Comparison of ENCODE assay signal across 28 cellular contexts in the genomic region with DNA sequence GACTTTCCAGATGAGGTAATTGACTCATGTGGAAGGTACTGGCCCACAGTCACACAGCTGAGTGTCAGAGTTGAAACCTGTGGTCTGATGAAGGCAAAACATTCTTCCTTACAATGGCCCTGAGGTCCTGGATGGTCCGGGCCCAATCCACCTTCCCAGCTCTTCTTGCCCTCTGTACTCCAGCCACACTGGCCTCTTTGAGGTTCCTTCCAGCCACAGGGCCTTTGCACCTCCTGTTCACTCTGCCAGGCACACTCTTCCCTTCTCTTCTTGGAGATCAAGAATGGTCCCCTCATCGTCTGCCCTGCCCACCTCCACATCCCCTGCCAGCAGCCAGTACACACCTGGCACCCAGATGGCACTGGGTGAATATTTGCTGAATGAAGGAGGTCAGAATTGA.
"Had no signal": no experiment of that assay in that cellular context is flagged by ENCODE, and none has a peak within 500 bp of the region (broad histone marks: within the 10 kb centered on the region; RNA-seq: fewer than 3 reads in every experiment).

No MANE protein-coding gene starts in this region.

- FAIRE-seq: endometrium, islet of Langerhans, keratinocyte had no signal

- DNase-seq: colonic mucosa; cortex of kidney; effector CD8-positive, alpha-beta T cell; effector memory CD8-positive, alpha-beta T cell; endodermal cell; erythroblast; esophagus squamous epithelium; foreskin fibroblast; foreskin melanocyte; gastrocnemius medialis; glutamatergic neuron; head of caudate nucleus; heart right ventricle; hippocampal formation; kidney glomerular epithelial cell; left cardiac atrium; left lung; left ventricle myocardium superior; lower lobe of right lung; mesenchymal stem cell; mucosa of descending colon had no signal

- H3K4me3 ChIP-seq: colonic mucosa, esophagus squamous epithelium, gastrocnemius medialis, heart right ventricle, left lung, lower lobe of right lung, mucosa of descending colon had no signal

- H3K4me1 ChIP-seq: colonic mucosa had no signal

- ATAC-seq: effector memory CD8-positive, alpha-beta T cell; esophagus mucosa; gastrocnemius medialis; heart right ventricle; left cardiac atrium; left lung; left ventricle myocardium superior; lower lobe of right lung; mucosa of descending colon had no signal

- H3K4me1 Mint-ChIP-seq: endodermal cell, mesothelial cell of epicardium had no signal

- H3K27ac ChIP-seq: colonic mucosa, epithelial cell of prostate, esophagus squamous epithelium, gastrocnemius medialis, heart right ventricle, left lung, lower lobe of right lung had no signal

- H3K9me3 Mint-ChIP-seq: dendritic cell treated with granulocyte-macrophage colony-stimulating factor and Interleukin-4, amounts not matched to agents 40 ng/mL and 50 ng/mL, for 4 days; effector memory CD8-positive, alpha-beta T cell; mesothelial cell of epicardium had no signal

- H3K27me3 ChIP-seq: colonic mucosa, esophagus squamous epithelium, gastrocnemius medialis, heart right ventricle, left lung had no signal

- H3K27me3 Mint-ChIP-seq: dendritic cell treated with granulocyte-macrophage colony-stimulating factor and Interleukin-4, amounts not matched to agents 40 ng/mL and 50 ng/mL, for 4 days; effector memory CD8-positive, alpha-beta T cell had no signal

- H3K9me3 ChIP-seq: colonic mucosa, esophagus squamous epithelium, gastrocnemius medialis, heart right ventricle, left lung, lower lobe of right lung, mucosa of descending colon had no signal

- H3K27ac Mint-ChIP-seq: dendritic cell treated with granulocyte-macrophage colony-stimulating factor and Interleukin-4, amounts not matched to agents 40 ng/mL and 50 ng/mL, for 4 days; endodermal cell; mesothelial cell of epicardium had no signal

- H3K4me3 Mint-ChIP-seq: dendritic cell treated with granulocyte-macrophage colony-stimulating factor and Interleukin-4, amounts not matched to agents 40 ng/mL and 50 ng/mL, for 4 days; effector memory CD8-positive, alpha-beta T cell; endodermal cell; mesothelial cell of epicardium had no signal

- H3K36me3 ChIP-seq: colonic mucosa, esophagus squamous epithelium, gastrocnemius medialis, heart right ventricle, left lung, lower lobe of right lung had no signal
